1 cellular context compared by ENCODE assay signal in genomic region chr2:46781468-46782189, GRCh38.
TF ChIP-seq lines count a peak whose summit lies in the region.

No MANE protein-coding gene starts in this region.

TF ChIP-seq in GM23338, 12 proteins besides CTCF, POLR2A, EP300 and RAD21 (continued from another document):
- TF ChIP-seq REST (IDR thresholded peaks at IDR 0.05; ENCODE audit: unreplicated experiment) (no peak), ETS1 (IDR thresholded peaks at IDR 0.05) (no peak), CREB1 (CRISPR knock-in tag; IDR thresholded peaks at IDR 0.05; ENCODE audit: low read depth) (no peak), ZNF114 (CRISPR knock-in tag; IDR thresholded peaks at IDR 0.05) (no peak), ZNF331 (CRISPR knock-in tag; IDR thresholded peaks at IDR 0.05; ENCODE audit: low read depth) (no peak), NANOG (IDR thresholded peaks at IDR 0.05; ENCODE audit: borderline replicate concordance) (no peak), STAT1 (IDR thresholded peaks at IDR 0.05; ENCODE audit: unreplicated experiment) (no peak), ZNF462 (CRISPR knock-in tag; IDR thresholded peaks at IDR 0.05) (no peak), JUNB (IDR thresholded peaks at IDR 0.05; ENCODE audit: unreplicated experiment) (no peak), EZH2phosphoT487 (IDR thresholded peaks at IDR 0.05; ENCODE audit: unreplicated experiment) (no peak), EZH2 (IDR thresholded peaks at IDR 0.05; ENCODE audit: low read depth, unreplicated experiment) (no peak)
